23 cellular contexts compared by ENCODE assay signal in genomic region chr7:100752994-100753393, GRCh38. TPM values are rescaled to one million over a fixed set of nuclear protein-coding genes. Genes with fewer than 3 reads are reported as not detected.
DNase-seq lines count a peak whose midpoint lies in the region; FAIRE-seq and TF ChIP-seq lines count a peak whose summit lies in the region.
"Had no signal": no experiment of that assay in that cellular context is flagged by ENCODE, and none has a peak within 500 bp of the region (broad histone marks: within the 10 kb centered on the region; RNA-seq: fewer than 3 reads in every experiment).

No MANE protein-coding gene starts in this region.

- H2BK20ac ChIP-seq in H1 (ENCODE audit: low read length), result no peak overlapping the region

- TF ChIP-seq EP300 in H1 (IDR thresholded peaks at IDR 0.05; ENCODE audit: borderline replicate concordance in 1 of 2, low read depth in 2 of 2, low read length in 2 of 2), result no peak

- H2AK5ac ChIP-seq in H1 (ENCODE audit: low read depth, low read length), result no peak overlapping the region

- 92% methylated on average over 5 of the region's 5 CpGs; no CpG with 5 or more reads in 1 of the 2 experiments for WGBS in H1 (ENCODE audit: extremely low coverage in 1 of 2, insufficient coverage in 1 of 2, insufficient read length in 1 of 2, insufficient replicate concordance in 2 of 2, low coverage in 1 of 2, low lambda C conversion rate in 2 of 2, missing lambda C conversion rate in 1 of 2), 2 experiments

- H3K36me3 Mint-ChIP-seq in activated CD4-positive, alpha-beta memory T cell treated with anti-CD3 and anti-CD28 coated beads for 36 hours, result no peaks in the 10 kb centered on the region
- no peaks in the 10 kb centered on the region for H3K36me3 Mint-ChIP-seq in activated CD4-positive, alpha-beta memory T cell treated with anti-CD3 and anti-CD28 coated beads, Interleukin-2, amount 10 ng/mL, durations not matched to agents 7 days and 5 days (ENCODE audit: low read depth)
- H3K36me3 Mint-ChIP-seq: CD8-positive, alpha-beta T cell had no signal

- no peaks in the 10 kb centered on the region for H3K9me3 ChIP-seq in Karpas-422 (ENCODE audit: low read length)
- no peaks in the 10 kb centered on the region for H3K9me3 ChIP-seq in H1 (ENCODE audit: insufficient read depth in 2 of 2, low read depth in 1 of 2, low read length in 1 of 2)
- H3K9me3 ChIP-seq: BLaER1 treated with 17β-estradiol and CSF1 and Interleukin-3, amounts not matched to agents 10 nM and 100 nM; HAP-1; MG63; Peyer's patch had no signal

- H3K4me1 Mint-ChIP-seq in activated CD4-positive, alpha-beta memory T cell treated with anti-CD3 and anti-CD28 coated beads for 36 hours (ENCODE audit: low read depth), result no peaks in the 10 kb centered on the region
- H3K4me1 Mint-ChIP-seq in activated CD4-positive, alpha-beta memory T cell treated with anti-CD3 and anti-CD28 coated beads, Interleukin-2, amount 10 ng/mL, durations not matched to agents 7 days and 5 days, result no peaks in the 10 kb centered on the region

- TF ChIP-seq CTCF in GM13976 (IDR thresholded peaks at IDR 0.05; ENCODE audit: borderline replicate concordance, control extremely low read depth, extremely low read depth, insufficient read depth, missing control alignments), result no peak
- no peak for TF ChIP-seq CTCF in H1 (IDR thresholded peaks at IDR 0.05; ENCODE audit: control extremely low read depth in 1 of 3, insufficient read depth in 1 of 3, low read depth in 1 of 3, low read length in 3 of 3)

- H3K9me3 Mint-ChIP-seq in activated CD4-positive, alpha-beta memory T cell treated with anti-CD3 and anti-CD28 coated beads for 36 hours, result no peaks in the 10 kb centered on the region
- H3K9me3 Mint-ChIP-seq in activated CD4-positive, alpha-beta memory T cell treated with anti-CD3 and anti-CD28 coated beads, Interleukin-2, amount 10 ng/mL, durations not matched to agents 7 days and 5 days, result no peaks in the 10 kb centered on the region
- H3K9me3 Mint-ChIP-seq: CD8-positive, alpha-beta T cell had no signal

- TF ChIP-seq POLR2A in H1 (IDR thresholded peaks at IDR 0.05; ENCODE audit: control extremely low read depth in 1 of 2, low read depth in 2 of 2, low read length in 2 of 2), result no peak

- H4K5ac ChIP-seq in H1 (ENCODE audit: insufficient read length, low read depth, low read length), result no peak overlapping the region

- peak; percentile 15 for DNase-seq in activated CD4-positive, alpha-beta memory T cell treated with anti-CD3 and anti-CD28 coated beads for 36 hours
- DNase-seq in activated CD4-positive, alpha-beta memory T cell treated with anti-CD3 and anti-CD28 coated beads, Interleukin-2, amount 10 ng/mL, durations not matched to agents 7 days and 5 days, result no peak
- peak; percentile 7 for DNase-seq in GM13976 (ENCODE audit: low spot score)
- DNase-seq in Karpas-422, result peak; percentile 50
- no peak for DNase-seq in H1 (ENCODE audit: low read depth in 1 of 2, low spot score in 2 of 2)
- no peak for DNase-seq in COLO829 (ENCODE audit: low spot score)
- no peak for DNase-seq in SKM-1 (lab: John Stamatoyannopoulos, UW; ENCODE audit: unreplicated experiment)
- DNase-seq in activated CD8-positive, alpha-beta memory T cell treated with anti-CD3 and anti-CD28 coated beads, Interleukin-2, amount 50 U/mL, for 48 hours, result no peak
- DNase-seq: CD8-positive, alpha-beta T cell; Kasumi-1; MG63; NCI-H1092 treated with DMSO at 0.1 percent for 48 hours; NCI-H146; NCI-H2029 treated with DMSO at 0.1 percent for 48 hours; NCI-H510A; NCI-H748 treated with DMSO at 0.1 percent for 48 hours; NK-92 treated with Interleukin-12 subunit alpha and Interleukin-12 subunit beta, amount 100 ng/mL, for 24 hours; Peyer's patch; Right ventricle myocardium superior had no signal

- H3K4me2 ChIP-seq in Karpas-422 (ENCODE audit: low read depth, low read length, poor library complexity, severe bottlenecking), result no peak overlapping the region
- H3K4me2 ChIP-seq in H1 (ENCODE audit: insufficient read depth in 1 of 2, low read depth in 2 of 2, low read length in 2 of 2), result no peak overlapping the region
- H3K4me2 ChIP-seq: BLaER1 treated with 17β-estradiol and CSF1 and Interleukin-3, amounts not matched to agents 10 nM and 100 nM had no signal

- no peak overlapping the region for H3K4me3 Mint-ChIP-seq in activated CD4-positive, alpha-beta memory T cell treated with anti-CD3 and anti-CD28 coated beads for 36 hours
- H3K4me3 Mint-ChIP-seq in activated CD4-positive, alpha-beta memory T cell treated with anti-CD3 and anti-CD28 coated beads, Interleukin-2, amount 10 ng/mL, durations not matched to agents 7 days and 5 days, result no peak overlapping the region
- H3K4me3 Mint-ChIP-seq: CD8-positive, alpha-beta T cell had no signal

- H2BK15ac ChIP-seq in H1 (ENCODE audit: low read length), result 0 out of 2 replicates have a peak overlapping the region, but pooled peaks have one; percentile 40

- H3K56ac ChIP-seq in H1 (replicated peaks; ENCODE audit: insufficient read length, low read depth, low read length), result no peak overlapping the region

- no peaks in the 10 kb centered on the region for H3K9me2 ChIP-seq in Karpas-422 (replicated peaks; ENCODE audit: insufficient read depth, low read length)

- POLR2A ChIA-PET in activated CD4-positive, alpha-beta memory T cell treated with anti-CD3 and anti-CD28 coated beads for 36 hours (lab: Charles Lee), result interaction anchor here (0.6 kb wide), 1 partner anchor 296 kb away, joined by 3 read pairs; no protein-coding TSS in a partner anchor
- POLR2A ChIA-PET in activated CD4-positive, alpha-beta memory T cell treated with anti-CD3 and anti-CD28 coated beads, Interleukin-2, amount 10 ng/mL, durations not matched to agents 7 days and 5 days (lab: Charles Lee), result no interaction called here
- POLR2A ChIA-PET in H1 (lab: Charles Lee; ENCODE audit: partially characterized antibody), result interaction anchor here (1.1 kb wide), 1 partner anchor 9 kb away, joined by 3 read pairs; no protein-coding TSS in a partner anchor

- H2BK12ac ChIP-seq in H1 (ENCODE audit: low read depth, low read length), result no peak overlapping the region

- in situ Hi-C loops in GM13976 (cut with MboI; ENCODE audit: low sequenced_read_pairs, unreplicated experiment), result no loop called here

- H3K4me1 ChIP-seq in Karpas-422 (ENCODE audit: low read length), result no peaks in the 10 kb centered on the region
- H3K4me1 ChIP-seq in H1 (replicated peaks in 1 of 4; ENCODE audit: control insufficient read depth in 3 of 4, insufficient read depth in 4 of 4, low read length in 3 of 4), result peaks cover 0 to 3% (median 0%) of the 10 kb centered on the region in 4 experiments; a peak in 1 of 7 replicates
- H3K4me1 ChIP-seq: HAP-1, Peyer's patch had no signal

- H3K4me3 ChIP-seq in Karpas-422 (ENCODE audit: low read length), result no peak overlapping the region
- H3K4me3 ChIP-seq in H1 (ENCODE audit: extremely low read depth in 1 of 4, insufficient read depth in 2 of 4, low read depth in 3 of 4, low read length in 4 of 4), result no peak overlapping the region
- H3K4me3 ChIP-seq: BLaER1 treated with 17β-estradiol and CSF1 and Interleukin-3, amounts not matched to agents 10 nM and 100 nM; HAP-1; MG63; Peyer's patch had no signal

- intact Hi-C loops in activated CD4-positive, alpha-beta memory T cell treated with anti-CD3 and anti-CD28 coated beads for 36 hours (cut with micrococcal nuclease), result no loop called here

- H4K91ac ChIP-seq in H1 (replicated peaks; ENCODE audit: insufficient read length, low read length), result no peak overlapping the region

- H4K20me1 ChIP-seq in Karpas-422 (ENCODE audit: insufficient read depth, low read depth, low read length) (no peaks in the 10 kb centered on the region), H1 (replicated peaks in 1 of 2; ENCODE audit: control insufficient read depth in 1 of 2, insufficient read depth in 2 of 2, low read length in 2 of 2) (no peaks in the 10 kb centered on the region)
- H4K20me1 ChIP-seq: BLaER1 treated with 17β-estradiol and CSF1 and Interleukin-3, amounts not matched to agents 10 nM and 100 nM had no signal

- H2BK120ac ChIP-seq in H1 (replicated peaks; ENCODE audit: low read depth, low read length), result no peak overlapping the region

- no peak overlapping the region for H3K14ac ChIP-seq in H1 (ENCODE audit: insufficient read length)

- no peak for TF ChIP-seq RAD21 in H1 (IDR thresholded peaks at IDR 0.05 in 1 of 2, conservative IDR thresholded peaks at IDR 0.05 in 1 of 2; ENCODE audit: low read depth in 2 of 2, low read length in 2 of 2)

- H3K4ac ChIP-seq in H1 (replicated peaks; ENCODE audit: insufficient read length, low read depth, low read length), result peak overlapping the region; percentile 78

- FAIRE-seq in H1 (lab: Jason Lieb, UNC), result no peak
- FAIRE-seq: D721Med had no signal

- H2BK5ac ChIP-seq in H1 (ENCODE audit: low read depth, low read length), result no peak overlapping the region

- H3K27me3 ChIP-seq in Karpas-422 (ENCODE audit: low read length), result no peaks in the 10 kb centered on the region
- H3K27me3 ChIP-seq in H1 (replicated peaks in 1 of 4; ENCODE audit: control insufficient read depth in 3 of 4, extremely low read depth in 1 of 4, insufficient read depth in 3 of 4, low read length in 3 of 4), result no peaks in the 10 kb centered on the region
- H3K27me3 ChIP-seq: BLaER1 treated with 17β-estradiol and CSF1 and Interleukin-3, amounts not matched to agents 10 nM and 100 nM had no signal

- no peak overlapping the region for H3K27ac ChIP-seq in Karpas-422 (ENCODE audit: low read length)
- H3K27ac ChIP-seq in H1 (ENCODE audit: low read depth, low read length), result no peak overlapping the region
- H3K27ac ChIP-seq: BLaER1 treated with 17β-estradiol and CSF1 and Interleukin-3, amounts not matched to agents 10 nM and 100 nM; Peyer's patch had no signal

- H3K27me3 Mint-ChIP-seq in activated CD4-positive, alpha-beta memory T cell treated with anti-CD3 and anti-CD28 coated beads for 36 hours, result peaks cover 16% of the 10 kb centered on the region
- H3K27me3 Mint-ChIP-seq in activated CD4-positive, alpha-beta memory T cell treated with anti-CD3 and anti-CD28 coated beads, Interleukin-2, amount 10 ng/mL, durations not matched to agents 7 days and 5 days, result peaks cover 16% of the 10 kb centered on the region

- CTCF ChIA-PET in activated CD4-positive, alpha-beta memory T cell treated with anti-CD3 and anti-CD28 coated beads for 36 hours (lab: Charles Lee), result no interaction called here
- CTCF ChIA-PET in activated CD4-positive, alpha-beta memory T cell treated with anti-CD3 and anti-CD28 coated beads, Interleukin-2, amount 10 ng/mL, durations not matched to agents 7 days and 5 days (lab: Charles Lee), result no interaction called here
- CTCF ChIA-PET in H1 (lab: Charles Lee; ENCODE audit: partially characterized antibody), result interaction anchor here (1.0 to 1.6 kb wide), 3 partner anchors 12 to 253 kb away, joined by 3 to 4 read pairs (median 4); no protein-coding TSS in a partner anchor

- no peak overlapping the region for H3K23ac ChIP-seq in H1 (ENCODE audit: insufficient read length)

- H3K79me2 ChIP-seq in Karpas-422 (ENCODE audit: low read length) (no peaks in the 10 kb centered on the region), H1 (ENCODE audit: control insufficient read depth in 1 of 2, insufficient read depth in 2 of 2, low read length in 2 of 2) (no peaks in the 10 kb centered on the region)

- H3K36me3 ChIP-seq in Karpas-422 (ENCODE audit: insufficient read depth, low read length) (no peaks in the 10 kb centered on the region), H1 (ENCODE audit: control insufficient read depth in 2 of 4, insufficient read depth in 4 of 4, low read length in 3 of 4) (no peaks in the 10 kb centered on the region)
- H3K36me3 ChIP-seq: BLaER1 treated with 17β-estradiol and CSF1 and Interleukin-3, amounts not matched to agents 10 nM and 100 nM; HAP-1; MG63; Peyer's patch had no signal

- H4K8ac ChIP-seq in H1 (ENCODE audit: extremely low read depth, insufficient read depth, low read length), result peak overlapping the region; percentile 57; the same call in 1 of the 2 replicates

- H3K27ac Mint-ChIP-seq in activated CD4-positive, alpha-beta memory T cell treated with anti-CD3 and anti-CD28 coated beads for 36 hours, result no peak overlapping the region
- H3K27ac Mint-ChIP-seq in activated CD4-positive, alpha-beta memory T cell treated with anti-CD3 and anti-CD28 coated beads, Interleukin-2, amount 10 ng/mL, durations not matched to agents 7 days and 5 days, result no peak overlapping the region
- H3K27ac Mint-ChIP-seq: CD8-positive, alpha-beta T cell had no signal

- H2AFZ ChIP-seq in Karpas-422 (ENCODE audit: low read length) (no peak overlapping the region), H1 (ENCODE audit: low read length) (no peak overlapping the region)

- no peak overlapping the region for H3K18ac ChIP-seq in H1 (ENCODE audit: extremely low read depth, low read length)

- no peaks in the 10 kb centered on the region for H3K79me1 ChIP-seq in H1 (ENCODE audit: low read depth, low read length)

- H3K9ac ChIP-seq in Karpas-422 (ENCODE audit: low read length) (no peak overlapping the region), H1 (replicated peaks in 1 of 4; ENCODE audit: extremely low read depth in 1 of 4, low read depth in 3 of 4, low read length in 3 of 4) (no peak overlapping the region)
- H3K9ac ChIP-seq: BLaER1 treated with 17β-estradiol and CSF1 and Interleukin-3, amounts not matched to agents 10 nM and 100 nM had no signal

- H3K23me2 ChIP-seq in H1 (ENCODE audit: low read depth, low read length), result peaks cover 8% of the 10 kb centered on the region; the same call in 1 of the 2 replicates

RNA-seq across cellular contexts. Expression of gene ZAN, which starts 19.6 kb away (rescaled TPM):
- not detected for total RNA-seq in activated CD4-positive, alpha-beta memory T cell treated with anti-CD3 and anti-CD28 coated beads for 36 hours
- total RNA-seq in activated CD4-positive, alpha-beta memory T cell treated with anti-CD3 and anti-CD28 coated beads, Interleukin-2, amount 10 ng/mL, durations not matched to agents 7 days and 5 days, result not detected
- not detected in 2 replicates for total RNA-seq in Karpas-422 (2014; rRNA removed; shearing (Covaris generic); ENCODE audit: low replicate concordance)
- 0.04 TPM in 1 of 2 replicates, not detected in the other for total RNA-seq in H1 (2021; fragmentation: NEBNext Ultra II Directional; extraction: Animal tissue kit (Norgen Biotek cat#: 25700))
- 0.02 and 0.05 TPM in 2 replicates for polyA plus RNA-seq in H1 (2011; rRNA removed)
- 0.03 TPM for polyA plus RNA-seq in H1 (2011; cell fraction: cytosol; rRNA removed)
- 0.04 TPM for polyA plus RNA-seq in H1 (2011; cell fraction: nucleus; rRNA removed)
- polyA plus RNA-seq in H1 (2012, experiment 1 of 2), result 0.01 to 0.05 TPM in 2 of 4 replicates, not detected in the others
- not detected for polyA plus RNA-seq in H1 (2012, experiment 2 of 2)
- 0.02 TPM for polyA plus RNA-seq in H1 (2013, experiment 1 of 2)
- polyA plus RNA-seq in H1 (2013, experiment 2 of 2), result 0.02 TPM
- 0.02 and 0.03 TPM in 2 replicates for polyA minus RNA-seq in H1 (2011; rRNA and poly(A)+ RNA removed)
- not detected for polyA minus RNA-seq in H1 (2011; cell fraction: cytosol; rRNA and poly(A)+ RNA removed)
- polyA minus RNA-seq in H1 (2011; cell fraction: nucleus; rRNA and poly(A)+ RNA removed), result not detected
- total RNA-seq: CD8-positive, alpha-beta T cell; HT-29; Peyer's patch; Right ventricle myocardium superior had no signal

RNA-seq across cellular contexts. Expression of gene EPO, which starts 32.7 kb away (rescaled TPM):
- not detected for total RNA-seq in activated CD4-positive, alpha-beta memory T cell treated with anti-CD3 and anti-CD28 coated beads for 36 hours
- total RNA-seq in activated CD4-positive, alpha-beta memory T cell treated with anti-CD3 and anti-CD28 coated beads, Interleukin-2, amount 10 ng/mL, durations not matched to agents 7 days and 5 days, result not detected
- not detected in 2 replicates for total RNA-seq in Karpas-422 (2014; rRNA removed; shearing (Covaris generic); ENCODE audit: low replicate concordance)
- total RNA-seq in H1 (2021; fragmentation: NEBNext Ultra II Directional; extraction: Animal tissue kit (Norgen Biotek cat#: 25700)), result 0.48 and 0.95 TPM in 2 replicates
- polyA plus RNA-seq in H1 (2011; rRNA removed), result 0.42 and 0.67 TPM in 2 replicates
- polyA plus RNA-seq in H1 (2011; cell fraction: cytosol; rRNA removed), result 0.52 TPM
- 0.67 TPM for polyA plus RNA-seq in H1 (2011; cell fraction: nucleus; rRNA removed)
- polyA plus RNA-seq in H1 (2012, experiment 1 of 2), result 0.52 to 0.85 TPM (median 0.65 TPM) in 4 replicates
- polyA plus RNA-seq in H1 (2012, experiment 2 of 2), result 0.62 TPM
- polyA plus RNA-seq in H1 (2013, experiment 1 of 2), result 0.69 TPM
- polyA plus RNA-seq in H1 (2013, experiment 2 of 2), result 0.83 TPM
- polyA minus RNA-seq in H1 (2011; rRNA and poly(A)+ RNA removed), result 0.41 TPM in 1 of 2 replicates, not detected in the other
- polyA minus RNA-seq in H1 (2011; cell fraction: cytosol; rRNA and poly(A)+ RNA removed), result not detected
- polyA minus RNA-seq in H1 (2011; cell fraction: nucleus; rRNA and poly(A)+ RNA removed), result not detected
- total RNA-seq: CD8-positive, alpha-beta T cell; HT-29; Peyer's patch; Right ventricle myocardium superior had no signal

RNA-seq across cellular contexts. Expression of gene POP7, which starts 47.1 kb away (rescaled TPM):
- total RNA-seq in activated CD4-positive, alpha-beta memory T cell treated with anti-CD3 and anti-CD28 coated beads for 36 hours, result 10 to 100 TPM; 38.7 to 42.2 TPM
- 10 to 100 TPM; 32.5 to 35.2 TPM for total RNA-seq in activated CD4-positive, alpha-beta memory T cell treated with anti-CD3 and anti-CD28 coated beads, Interleukin-2, amount 10 ng/mL, durations not matched to agents 7 days and 5 days
- total RNA-seq in Karpas-422 (2014; rRNA removed; shearing (Covaris generic); ENCODE audit: low replicate concordance), result 29.7 and 72.8 TPM in 2 replicates
- 92.5 and 96.7 TPM in 2 replicates for total RNA-seq in H1 (2021; fragmentation: NEBNext Ultra II Directional; extraction: Animal tissue kit (Norgen Biotek cat#: 25700))
- polyA plus RNA-seq in H1 (2011; rRNA removed), result 135 and 205 TPM in 2 replicates
- 130 TPM for polyA plus RNA-seq in H1 (2011; cell fraction: cytosol; rRNA removed)
- polyA plus RNA-seq in H1 (2011; cell fraction: nucleus; rRNA removed), result 92.8 TPM
- polyA plus RNA-seq in H1 (2012, experiment 1 of 2), result 80.0 to 112 TPM (median 103 TPM) in 4 replicates
- polyA plus RNA-seq in H1 (2012, experiment 2 of 2), result 129 TPM
- polyA plus RNA-seq in H1 (2013, experiment 1 of 2), result 94.1 TPM
- 93.8 TPM for polyA plus RNA-seq in H1 (2013, experiment 2 of 2)
- 21.6 and 21.8 TPM in 2 replicates for polyA minus RNA-seq in H1 (2011; rRNA and poly(A)+ RNA removed)
- 35.0 TPM for polyA minus RNA-seq in H1 (2011; cell fraction: cytosol; rRNA and poly(A)+ RNA removed)
- polyA minus RNA-seq in H1 (2011; cell fraction: nucleus; rRNA and poly(A)+ RNA removed), result 34.4 TPM

RNA-seq across cellular contexts. Expression of gene GIGYF1, which starts 58.9 kb away (rescaled TPM):
- total RNA-seq in activated CD4-positive, alpha-beta memory T cell treated with anti-CD3 and anti-CD28 coated beads for 36 hours, result 10 to 100 TPM; 40.2 to 40.5 TPM
- 10 to 100 TPM; 43.4 to 47.4 TPM for total RNA-seq in activated CD4-positive, alpha-beta memory T cell treated with anti-CD3 and anti-CD28 coated beads, Interleukin-2, amount 10 ng/mL, durations not matched to agents 7 days and 5 days
- 16.3 and 38.2 TPM in 2 replicates for total RNA-seq in Karpas-422 (2014; rRNA removed; shearing (Covaris generic); ENCODE audit: low replicate concordance)
- 95.0 and 99.3 TPM in 2 replicates for total RNA-seq in H1 (2021; fragmentation: NEBNext Ultra II Directional; extraction: Animal tissue kit (Norgen Biotek cat#: 25700))
- polyA plus RNA-seq in H1 (2011; rRNA removed), result 24.1 and 44.8 TPM in 2 replicates
- 33.2 TPM for polyA plus RNA-seq in H1 (2011; cell fraction: cytosol; rRNA removed)
- polyA plus RNA-seq in H1 (2011; cell fraction: nucleus; rRNA removed), result 252 TPM
- polyA plus RNA-seq in H1 (2012, experiment 1 of 2), result 48.2 to 80.3 TPM (median 68.8 TPM) in 4 replicates
- 52.0 TPM for polyA plus RNA-seq in H1 (2012, experiment 2 of 2)
- 47.1 TPM for polyA plus RNA-seq in H1 (2013, experiment 1 of 2)
- 42.6 TPM for polyA plus RNA-seq in H1 (2013, experiment 2 of 2)
- 12.4 and 17.1 TPM in 2 replicates for polyA minus RNA-seq in H1 (2011; rRNA and poly(A)+ RNA removed)
- polyA minus RNA-seq in H1 (2011; cell fraction: cytosol; rRNA and poly(A)+ RNA removed), result 34.8 TPM
- 88.2 TPM for polyA minus RNA-seq in H1 (2011; cell fraction: nucleus; rRNA and poly(A)+ RNA removed)

Comparison
In these comparisons a context has a peak if more than half of its experiments do, and no peak if none do; other contexts are left out.
1. DNase-seq: peak in activated CD4-positive, alpha-beta memory T cell treated with anti-CD3 and anti-CD28 coated beads for 36 hours (single experiment), GM13976 (single experiment) and Karpas-422 (single experiment); none in activated CD4-positive, alpha-beta memory T cell treated with anti-CD3 and anti-CD28 coated beads, Interleukin-2, amount 10 ng/mL, durations not matched to agents 7 days and 5 days (single experiment), H1 (0 of 2), COLO829 (single experiment), SKM-1 (single experiment) and activated CD8-positive, alpha-beta memory T cell treated with anti-CD3 and anti-CD28 coated beads, Interleukin-2, amount 50 U/mL, for 48 hours (single experiment).